8 cellular contexts compared by ENCODE assay signal in genomic region chr12:4308334-4308960, GRCh38. TPM values are rescaled to one million over a fixed set of nuclear protein-coding genes. Genes with fewer than 3 reads are reported as not detected.
DNase-seq lines count a peak whose midpoint lies in the region; ATAC-seq, FAIRE-seq and TF ChIP-seq lines count a peak whose summit lies in the region.

No MANE protein-coding gene starts in this region.

- no peaks in the 10 kb centered on the region for H3K27me3 ChIP-seq in keratinocyte (ENCODE audit: control insufficient read depth, extremely low read depth, insufficient read depth, low read length)

- peak overlapping the region; percentile 8 to 24 (median 19) for H3K4me3 ChIP-seq in keratinocyte (ENCODE audit: control insufficient read depth in 2 of 3, extremely low read depth in 1 of 3, insufficient read depth in 2 of 3, low read depth in 1 of 3, low read length in 3 of 3)

- no peak for DNase-seq in activated T-cell treated with anti-CD3 and anti-CD28 coated beads, Interleukin-2, amount 50 U/mL, for 24 hours
- no peak for DNase-seq in activated T-cell treated with anti-CD3 and anti-CD28 coated beads, Interleukin-2, amount 50 U/mL, for 4 hours
- no peak for DNase-seq in activated CD8-positive, alpha-beta T cell treated with anti-CD3 and anti-CD28 coated beads for 36 hours
- DNase-seq in keratinocyte (ENCODE audit: low read depth, low spot score) (no peak), T1000 (lab: John Stamatoyannopoulos, UW) (no peak), NCI-H2171 treated with DMSO at 0.1 percent for 48 hours (lab: John Stamatoyannopoulos, UW) (no peak)
- DNase-seq in stimulated activated naive B cell treated with anti-CD40 and anti-IgM and Interleukin-4, amounts not matched to agents 10 μg/mL and 1 μg/mL and 100 μg/mL, for 72 hours, result no peak
- no peak for DNase-seq in central memory CD4-positive, alpha-beta T cell

- no peak overlapping the region for H3K4me3 Mint-ChIP-seq in activated T-cell treated with anti-CD3 and anti-CD28 coated beads, Interleukin-2, amount 50 U/mL, for 24 hours
- H3K4me3 Mint-ChIP-seq in activated T-cell treated with anti-CD3 and anti-CD28 coated beads, Interleukin-2, amount 50 U/mL, for 4 hours, result no peak overlapping the region
- H3K4me3 Mint-ChIP-seq in activated CD8-positive, alpha-beta T cell treated with anti-CD3 and anti-CD28 coated beads for 36 hours, result no peak overlapping the region
- H3K4me3 Mint-ChIP-seq in stimulated activated naive B cell treated with anti-CD40 and anti-IgM and Interleukin-4, amounts not matched to agents 10 μg/mL and 1 μg/mL and 100 μg/mL, for 72 hours, result no peak overlapping the region

- H3K9me1 ChIP-seq in keratinocyte (ENCODE audit: control insufficient read depth, extremely low read depth, insufficient read depth, low read length), result no peaks in the 10 kb centered on the region

- H4K20me1 ChIP-seq in keratinocyte (ENCODE audit: control insufficient read depth, extremely low read depth, insufficient read depth, low read length), result peaks cover 10% of the 10 kb centered on the region

- ATAC-seq in activated T-cell treated with anti-CD3 and anti-CD28 coated beads, Interleukin-2, amount 50 U/mL, for 4 hours, result no peak
- ATAC-seq in activated CD8-positive, alpha-beta T cell treated with anti-CD3 and anti-CD28 coated beads for 36 hours, result no peak
- ATAC-seq in stimulated activated naive B cell treated with anti-CD40 and anti-IgM and Interleukin-4, amounts not matched to agents 10 μg/mL and 1 μg/mL and 100 μg/mL, for 72 hours (replicated peaks), result no peak

- intact Hi-C loops in activated CD8-positive, alpha-beta T cell treated with anti-CD3 and anti-CD28 coated beads for 36 hours (cut with micrococcal nuclease), result no loop called here

- H3K27ac Mint-ChIP-seq in activated T-cell treated with anti-CD3 and anti-CD28 coated beads, Interleukin-2, amount 50 U/mL, for 24 hours, result peak overlapping the region; percentile 66
- peak overlapping the region; percentile 60 for H3K27ac Mint-ChIP-seq in activated CD8-positive, alpha-beta T cell treated with anti-CD3 and anti-CD28 coated beads for 36 hours
- peak overlapping the region; percentile 70 for H3K27ac Mint-ChIP-seq in stimulated activated naive B cell treated with anti-CD40 and anti-IgM and Interleukin-4, amounts not matched to agents 10 μg/mL and 1 μg/mL and 100 μg/mL, for 72 hours

- H3K4me1 Mint-ChIP-seq in activated T-cell treated with anti-CD3 and anti-CD28 coated beads, Interleukin-2, amount 50 U/mL, for 24 hours (ENCODE audit: low read depth), result no peaks in the 10 kb centered on the region
- no peaks in the 10 kb centered on the region for H3K4me1 Mint-ChIP-seq in activated T-cell treated with anti-CD3 and anti-CD28 coated beads, Interleukin-2, amount 50 U/mL, for 4 hours (ENCODE audit: low read depth)
- no peaks in the 10 kb centered on the region for H3K4me1 Mint-ChIP-seq in activated CD8-positive, alpha-beta T cell treated with anti-CD3 and anti-CD28 coated beads for 36 hours (ENCODE audit: low read depth)
- H3K4me1 Mint-ChIP-seq in stimulated activated naive B cell treated with anti-CD40 and anti-IgM and Interleukin-4, amounts not matched to agents 10 μg/mL and 1 μg/mL and 100 μg/mL, for 72 hours, result peaks cover 0 to 4% of the 10 kb centered on the region in 2 donors

- FAIRE-seq in keratinocyte (lab: Jason Lieb, UNC), result no peak

- no peaks in the 10 kb centered on the region for H3K27me3 Mint-ChIP-seq in activated T-cell treated with anti-CD3 and anti-CD28 coated beads, Interleukin-2, amount 50 U/mL, for 24 hours
- no peaks in the 10 kb centered on the region for H3K27me3 Mint-ChIP-seq in activated T-cell treated with anti-CD3 and anti-CD28 coated beads, Interleukin-2, amount 50 U/mL, for 4 hours (ENCODE audit: low read depth)
- no peaks in the 10 kb centered on the region for H3K27me3 Mint-ChIP-seq in activated CD8-positive, alpha-beta T cell treated with anti-CD3 and anti-CD28 coated beads for 36 hours
- no peaks in the 10 kb centered on the region for H3K27me3 Mint-ChIP-seq in stimulated activated naive B cell treated with anti-CD40 and anti-IgM and Interleukin-4, amounts not matched to agents 10 μg/mL and 1 μg/mL and 100 μg/mL, for 72 hours

- no peaks in the 10 kb centered on the region for H3K9me3 ChIP-seq in keratinocyte (ENCODE audit: control insufficient read depth, low read depth, low read length)

- peaks cover 5 to 16% of the 10 kb centered on the region in 2 experiments for H3K36me3 ChIP-seq in keratinocyte (ENCODE audit: control insufficient read depth in 2 of 2, extremely low read depth in 1 of 2, insufficient read depth in 2 of 2, low read length in 2 of 2)

- peak overlapping the region; percentile 71 for H3K4me2 ChIP-seq in keratinocyte (ENCODE audit: control insufficient read depth, extremely low read depth, insufficient read depth, low read depth, low read length)

- H3K4me1 ChIP-seq in keratinocyte (ENCODE audit: control insufficient read depth, extremely low read depth, insufficient read depth, low read length), result peaks cover 24% of the 10 kb centered on the region

- dilution Hi-C loops in keratinocyte (cut with MboI; ENCODE audit: extremely low pct_ligation_motif_present, low sequenced_read_pairs), result no loop called here

- POLR2A ChIA-PET in activated CD8-positive, alpha-beta T cell treated with anti-CD3 and anti-CD28 coated beads for 36 hours (lab: Charles Lee), result interaction anchor here (6.5 kb wide), 1 partner anchor 16 kb away, joined by 69 read pairs; no protein-coding TSS in a partner anchor

- H3K36me3 Mint-ChIP-seq in activated T-cell treated with anti-CD3 and anti-CD28 coated beads, Interleukin-2, amount 50 U/mL, for 24 hours (ENCODE audit: low read depth), result peaks cover 86% of the 10 kb centered on the region
- peaks cover 39% of the 10 kb centered on the region for H3K36me3 Mint-ChIP-seq in activated T-cell treated with anti-CD3 and anti-CD28 coated beads, Interleukin-2, amount 50 U/mL, for 4 hours (ENCODE audit: insufficient read depth)
- peaks cover 56% of the 10 kb centered on the region for H3K36me3 Mint-ChIP-seq in activated CD8-positive, alpha-beta T cell treated with anti-CD3 and anti-CD28 coated beads for 36 hours (ENCODE audit: low read depth)
- H3K36me3 Mint-ChIP-seq in stimulated activated naive B cell treated with anti-CD40 and anti-IgM and Interleukin-4, amounts not matched to agents 10 μg/mL and 1 μg/mL and 100 μg/mL, for 72 hours, result peaks cover 32 to 61% of the 10 kb centered on the region in 2 donors

- no peaks in the 10 kb centered on the region for H3K79me2 ChIP-seq in keratinocyte (ENCODE audit: control insufficient read depth, insufficient read depth, low read length)

- TF ChIP-seq CTCF in activated CD8-positive, alpha-beta T cell treated with anti-CD3 and anti-CD28 coated beads for 36 hours (IDR thresholded peaks at IDR 0.05), result no peak
- no peak for TF ChIP-seq CTCF in keratinocyte (optimal IDR thresholded peaks at IDR 0.05 in 1 of 3, IDR thresholded peaks at IDR 0.05 in 1 of 3, conservative IDR thresholded peaks at IDR 0.05 in 1 of 3; ENCODE audit: extremely low read depth in 1 of 3, insufficient read depth in 2 of 3, low read length in 3 of 3)

- peak overlapping the region; percentile 66 for H3K27ac ChIP-seq in keratinocyte (ENCODE audit: control insufficient read depth, insufficient read depth, low read length)

- CTCF ChIA-PET in activated CD8-positive, alpha-beta T cell treated with anti-CD3 and anti-CD28 coated beads for 36 hours (lab: Charles Lee), result interaction anchor here (0.8 to 1.6 kb wide), 3 partner anchors 10 to 45 kb away, joined by 3 to 4 read pairs (median 3); no protein-coding TSS in a partner anchor

- H3K9ac ChIP-seq in keratinocyte (ENCODE audit: control insufficient read depth, extremely low read depth, insufficient read depth, low read length), result peak overlapping the region; percentile 50

- no peak overlapping the region for H2AFZ ChIP-seq in keratinocyte (ENCODE audit: control insufficient read depth, low read length)

- no peaks in the 10 kb centered on the region for H3K9me3 Mint-ChIP-seq in activated T-cell treated with anti-CD3 and anti-CD28 coated beads, Interleukin-2, amount 50 U/mL, for 24 hours
- H3K9me3 Mint-ChIP-seq in activated T-cell treated with anti-CD3 and anti-CD28 coated beads, Interleukin-2, amount 50 U/mL, for 4 hours, result no peaks in the 10 kb centered on the region
- no peaks in the 10 kb centered on the region for H3K9me3 Mint-ChIP-seq in activated CD8-positive, alpha-beta T cell treated with anti-CD3 and anti-CD28 coated beads for 36 hours
- H3K9me3 Mint-ChIP-seq in stimulated activated naive B cell treated with anti-CD40 and anti-IgM and Interleukin-4, amounts not matched to agents 10 μg/mL and 1 μg/mL and 100 μg/mL, for 72 hours, result no peaks in the 10 kb centered on the region

RNA-seq across cellular contexts. Expression of gene TIGAR, which starts 12.6 kb away (rescaled TPM):
- total RNA-seq in activated T-cell treated with anti-CD3 and anti-CD28 coated beads, Interleukin-2, amount 50 U/mL, for 4 hours, result 10 to 100 TPM; 12.3 to 21.3 (median 17.8) TPM
- 1 to 10 TPM; 8.2 to 8.7 TPM for total RNA-seq in activated CD8-positive, alpha-beta T cell treated with anti-CD3 and anti-CD28 coated beads for 36 hours
- polyA plus RNA-seq in keratinocyte, result 15.3 to 37.3 TPM (median 28.0 TPM) in 3 replicates
- polyA plus RNA-seq in keratinocyte (2011; ENCODE audit: low read depth), result 85.8 TPM
- polyA plus RNA-seq in keratinocyte (2011; cell fraction: cytosol; rRNA removed), result 27.2 and 45.2 TPM in 2 replicates
- polyA plus RNA-seq in keratinocyte (2011; cell fraction: nucleus; rRNA removed), result 20.1 and 49.6 TPM in 2 replicates
- 24.3 and 45.5 TPM in 2 replicates for polyA plus RNA-seq in keratinocyte (2012; ENCODE audit: low replicate concordance)
- polyA minus RNA-seq in keratinocyte, result 1.7 to 11.6 TPM (median 6.8 TPM) in 3 replicates
- polyA minus RNA-seq in keratinocyte (2011; cell fraction: cytosol; rRNA and poly(A)+ RNA removed), result 8.2 TPM
- 10.8 and 21.5 TPM in 2 replicates for polyA minus RNA-seq in keratinocyte (2011; cell fraction: nucleus; rRNA and poly(A)+ RNA removed)

RNA-seq across cellular contexts. Expression of gene CCND2, which starts 34.9 kb away (rescaled TPM):
- 1,000 to 10,000 TPM in 1 of 3 donors, 100 to 1,000 TPM in 2; 867 to 1,094 (median 990) TPM for total RNA-seq in activated T-cell treated with anti-CD3 and anti-CD28 coated beads, Interleukin-2, amount 50 U/mL, for 4 hours
- 100 to 1,000 TPM; 617 to 639 TPM for total RNA-seq in activated CD8-positive, alpha-beta T cell treated with anti-CD3 and anti-CD28 coated beads for 36 hours
- polyA plus RNA-seq in keratinocyte, result 310 to 574 TPM (median 324 TPM) in 3 replicates
- polyA plus RNA-seq in keratinocyte (2011; ENCODE audit: low read depth), result 74.2 TPM
- polyA plus RNA-seq in keratinocyte (2011; cell fraction: cytosol; rRNA removed), result 295 and 360 TPM in 2 replicates
- 465 and 473 TPM in 2 replicates for polyA plus RNA-seq in keratinocyte (2011; cell fraction: nucleus; rRNA removed)
- 120 and 269 TPM in 2 replicates for polyA plus RNA-seq in keratinocyte (2012; ENCODE audit: low replicate concordance)
- polyA minus RNA-seq in keratinocyte, result 1,197 to 1,430 TPM (median 1,326 TPM) in 3 replicates
- polyA minus RNA-seq in keratinocyte (2011; cell fraction: cytosol; rRNA and poly(A)+ RNA removed), result 872 TPM
- 589 and 1,049 TPM in 2 replicates for polyA minus RNA-seq in keratinocyte (2011; cell fraction: nucleus; rRNA and poly(A)+ RNA removed)
